ENCODE assay signal across 24 cellular contexts in genomic region chr2:146917430-146918037, GRCh38.
DNase-seq lines count a peak whose midpoint lies in the region; ATAC-seq and TF ChIP-seq lines count a peak whose summit lies in the region.
"Had no signal": no experiment of that assay in that cellular context is flagged by ENCODE, and none has a peak within 500 bp of the region (broad histone marks: within the 10 kb centered on the region; RNA-seq: fewer than 3 reads in every experiment).

No MANE protein-coding gene starts in this region.

- no peaks in the 10 kb centered on the region for H3K9me3 ChIP-seq in HCT116 (ENCODE audit: control insufficient read depth in 1 of 2, insufficient read depth in 1 of 2, low read depth in 1 of 2, low read length in 2 of 2)
- H3K9me3 ChIP-seq: body of pancreas, MG63, pancreas, SJCRH30, tibial nerve had no signal

- no peak for TF ChIP-seq CTCF in HCT116 (IDR thresholded peaks at IDR 0.05 in 2 of 3, conservative IDR thresholded peaks at IDR 0.05 in 1 of 3; ENCODE audit: borderline replicate concordance in 1 of 3, insufficient read depth in 1 of 3, low read depth in 2 of 3, low read length in 2 of 3)
- no peak for TF ChIP-seq CTCF in choroid plexus epithelial cell (conservative IDR thresholded peaks at IDR 0.05; ENCODE audit: low read depth, low read length)

- intact Hi-C loops in HCT116 (cut with micrococcal nuclease) = no loop called here

- no peak for TF ChIP-seq POLR2A in HCT116 (IDR thresholded peaks at IDR 0.05; ENCODE audit: borderline replicate concordance, extremely low read depth, insufficient read depth, insufficient read length)

- no peak overlapping the region for H3K27ac ChIP-seq in HCT116 (ENCODE audit: low read depth, low read length)
- H3K27ac ChIP-seq: body of pancreas, foreskin keratinocyte, pancreas, SJCRH30, tibial nerve had no signal

- H3K4me2 ChIP-seq in HCT116 (ENCODE audit: low read length) = no peak overlapping the region

- CTCF ChIA-PET in HCT116 (lab: Charles Lee) = interaction anchor here (0.7 kb wide), 1 partner anchor 184 kb away, joined by 4 read pairs; no protein-coding TSS in a partner anchor

- H3K9me2 ChIP-seq in HCT116 (ENCODE audit: insufficient read depth) = no peaks in the 10 kb centered on the region

- H3K27me3 ChIP-seq in HCT116 (ENCODE audit: insufficient read depth, low read length) = no peaks in the 10 kb centered on the region
- H3K27me3 ChIP-seq: body of pancreas, foreskin keratinocyte, MG63, pancreas, SJCRH30, tibial nerve had no signal

- ATAC-seq in HCT116 (no peak), HG03159 (IDR thresholded peaks at IDR 0.05; ENCODE audit: unreplicated experiment) (no peak), HG03280 (IDR thresholded peaks at IDR 0.05; ENCODE audit: unreplicated experiment) (no peak)
- ATAC-seq: body of pancreas; foreskin keratinocyte; left lobe of liver; natural killer cell; pancreas; stimulated activated naive CD8-positive, alpha-beta T cell treated with anti-CD3 and anti-CD28 coated beads, Interleukin-15, Interleukin-2, amounts not matched to agents 100 U/mL and 50 U/mL, for 24 hours had no signal

- DNase-seq in DMS153 (lab: John Stamatoyannopoulos, UW) = peak; percentile 41
- no peak for DNase-seq in HCT116 (ENCODE audit: low read depth, low spot score)
- DNase-seq in choroid plexus epithelial cell (ENCODE audit: low read depth) = peak; percentile 33
- DNase-seq in myocyte (ENCODE audit: low read depth) = peak; percentile 66
- no peak for DNase-seq in activated CD4-positive, CD25-positive, alpha-beta regulatory T cell treated with anti-CD3 and anti-CD28 coated beads, Interleukin-2, amount 50 U/mL, for 72 hours
- DNase-seq: activated gamma-delta T cell; activated T-cell treated with anti-CD3 and anti-CD28 coated beads, Interleukin-2, amount 50 U/mL, for 1 hour; body of pancreas; CD4-positive, alpha-beta T cell; DMS53; foreskin keratinocyte; H9; MG63; natural killer cell; NCI-H2107; pancreas; SJCRH30; stimulated activated CD4-positive, alpha-beta T cell treated with anti-CD3 and anti-CD28 coated beads, Interleukin-4, amount 100 ng/mL, for 24 hours; stimulated activated naive CD8-positive, alpha-beta T cell treated with anti-CD3 and anti-CD28 coated beads, Interleukin-15, Interleukin-2, amounts not matched to agents 100 U/mL and 50 U/mL, for 24 hours; T-helper 1 cell had no signal

- H3K79me2 ChIP-seq in HCT116 (ENCODE audit: insufficient read depth, low read length) = no peaks in the 10 kb centered on the region

- no TSS peak for BruUV-seq in HCT116 (replicated peaks; lab: Mats Ljungman, UMichigan)

- no peak for TF ChIP-seq RAD21 in HCT116 (IDR thresholded peaks at IDR 0.05; ENCODE audit: low read depth)

- RAD21 ChIA-PET in HCT116 (lab: Charles Lee; ENCODE audit: low non-redundant PET in 1 of 2, low total read pairs in 2 of 2, uncharacterized antibody in 2 of 2, unreplicated experiment in 2 of 2) = no interaction called here

- H3K4me1 ChIP-seq in HCT116 (ENCODE audit: control insufficient read depth in 1 of 2, insufficient read depth in 2 of 2, low read length in 2 of 2) = no peaks in the 10 kb centered on the region
- H3K4me1 ChIP-seq: body of pancreas, foreskin keratinocyte, pancreas, SJCRH30, tibial nerve had no signal

- H3K4me3 ChIP-seq in HCT116 (replicated peaks in 1 of 2; ENCODE audit: low read depth in 1 of 2, low read length in 2 of 2) (no peak overlapping the region), choroid plexus epithelial cell (ENCODE audit: low read depth, low read length) (no peak overlapping the region)
- H3K4me3 ChIP-seq: body of pancreas, MG63, pancreas, SJCRH30, tibial nerve had no signal

- no peaks in the 10 kb centered on the region for H4K20me1 ChIP-seq in HCT116 (ENCODE audit: insufficient read depth)

- no peaks in the 10 kb centered on the region for H3K36me3 ChIP-seq in HCT116 (ENCODE audit: control insufficient read depth in 1 of 2, insufficient read depth in 2 of 2, low read length in 2 of 2)
- H3K36me3 ChIP-seq: MG63, pancreas, SJCRH30, tibial nerve had no signal

- peak overlapping the region; percentile 43 for H2AFZ ChIP-seq in HCT116 (ENCODE audit: low read depth, low read length, poor library complexity, severe bottlenecking)

- POLR2A ChIA-PET in HCT116 (lab: Charles Lee) = no interaction called here

- no peak overlapping the region for H3K9ac ChIP-seq in HCT116 (ENCODE audit: low read length)

TF ChIP-seq in HCT116, 20 proteins besides CTCF, POLR2A, EP300 and RAD21:
- TF ChIP-seq CBX3 (IDR thresholded peaks at IDR 0.05; ENCODE audit: low read depth) (no peak), SRF (IDR thresholded peaks at IDR 0.05; ENCODE audit: low read depth) (no peak), SIN3A (IDR thresholded peaks at IDR 0.05; ENCODE audit: low read depth) (no peak), FOSL1 (IDR thresholded peaks at IDR 0.05; ENCODE audit: low read depth) (no peak), ELF1 (IDR thresholded peaks at IDR 0.05; ENCODE audit: borderline replicate concordance, low read depth) (no peak), ZFX (IDR thresholded peaks at IDR 0.05) (no peak), CEBPB (IDR thresholded peaks at IDR 0.05; ENCODE audit: low read depth) (no peak), ZNF274 (IDR thresholded peaks at IDR 0.05; ENCODE audit: low read depth, low read length) (no peak), SP1 (IDR thresholded peaks at IDR 0.05; ENCODE audit: low read depth) (no peak), POLR2AphosphoS5 (IDR thresholded peaks at IDR 0.05; ENCODE audit: low read depth, low read length) (no peak), ZBTB33 (IDR thresholded peaks at IDR 0.05; ENCODE audit: extremely low read depth, insufficient replicate concordance, low read length) (no peak), EZH2 (IDR thresholded peaks at IDR 0.05) (no peak), EGR1 (IDR thresholded peaks at IDR 0.05; ENCODE audit: low read depth) (no peak), ATF3 (IDR thresholded peaks at IDR 0.05) (no peak), JUND (IDR thresholded peaks at IDR 0.05) (no peak)
- TF ChIP-seq, protein P1, sequence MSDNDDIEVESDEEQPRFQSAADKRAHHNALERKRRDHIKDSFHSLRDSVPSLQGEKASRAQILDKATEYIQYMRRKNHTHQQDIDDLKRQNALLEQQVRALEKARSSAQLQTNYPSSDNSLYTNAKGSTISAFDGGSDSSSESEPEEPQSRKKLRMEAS (IDR thresholded peaks at IDR 0.05) = no peak

Comparison
In these comparisons a context has a peak if more than half of its experiments do, and no peak if none do; other contexts are left out.
1. DNase-seq: peak in DMS153 (single experiment), choroid plexus epithelial cell (single experiment) and myocyte (single experiment); none in HCT116 (single experiment) and activated CD4-positive, CD25-positive, alpha-beta regulatory T cell treated with anti-CD3 and anti-CD28 coated beads, Interleukin-2, amount 50 U/mL, for 72 hours (single experiment).